11 cellular contexts compared by ENCODE assay signal in the genomic region with DNA sequence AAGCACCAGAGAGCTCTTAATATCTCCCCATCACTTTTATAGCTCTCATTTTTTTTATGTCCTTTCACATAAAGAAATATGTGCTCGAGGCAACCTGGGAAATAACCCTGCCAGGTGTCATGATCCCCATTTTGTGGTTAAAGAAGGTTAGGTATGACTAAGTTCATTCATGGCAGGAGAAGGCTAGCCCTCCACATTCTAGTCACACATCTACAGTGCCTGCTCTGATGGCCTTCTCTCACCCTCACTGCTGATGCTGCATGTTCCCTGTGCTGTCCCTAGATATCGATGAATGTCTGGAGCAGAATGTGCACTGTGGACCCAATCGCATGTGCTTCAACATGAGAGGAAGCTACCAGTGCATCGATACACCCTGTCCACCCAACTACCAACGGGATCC.
DNase-seq lines count a peak whose midpoint lies in the region; ATAC-seq, FAIRE-seq and TF ChIP-seq lines count a peak whose summit lies in the region.
"Had no signal": no experiment of that assay in that cellular context is flagged by ENCODE, and none has a peak within 500 bp of the region (broad histone marks: within the 10 kb centered on the region; RNA-seq: fewer than 3 reads in every experiment).

No MANE protein-coding gene starts in this region.

- POLR2A ChIA-PET in A549 (lab: Yijun Ruan, JAX): interaction anchor here (0.6 kb wide), 1 partner anchor 88 kb away, joined by 3 read pairs; no protein-coding TSS in a partner anchor

- peak overlapping the region; percentile 68 to 84 for H3K27ac ChIP-seq in A549
- H3K27ac ChIP-seq: BLaER1, right lobe of liver had no signal

- peaks cover 40% of the 10 kb centered on the region for H3K4me1 ChIP-seq in A549
- H3K4me1 ChIP-seq: right lobe of liver had no signal

- peaks cover 17% of the 10 kb centered on the region for H3K4me1 Mint-ChIP-seq in activated T-helper 2 cell treated with anti-CD3 and anti-CD28 coated beads, Interferon-gamma antibody, Interleukin-2, Interleukin-4, amounts not matched to agents 10 μg/mL and 5 μg/mL and 100 μg/mL, durations not matched to agents 14 hours and 24 hours and 36 hours (ENCODE audit: low read depth)

- H3K4me3 Mint-ChIP-seq in activated T-helper 2 cell treated with anti-CD3 and anti-CD28 coated beads, Interferon-gamma antibody, Interleukin-2, Interleukin-4, amounts not matched to agents 10 μg/mL and 5 μg/mL and 100 μg/mL, durations not matched to agents 14 hours and 24 hours and 36 hours (ENCODE audit: low read depth): no peak overlapping the region

- WGBS in A549 (ENCODE audit: missing lambda C conversion rate): 45% methylated on average over 5 of the region's 5 CpGs

- ATAC-seq in A549 (peak; percentile 42 to 56; a peak in 4 of 6 replicates), GM19468 (IDR thresholded peaks at IDR 0.05; ENCODE audit: extremely low read depth, unreplicated experiment) (peak; percentile 45), HG03135 (IDR thresholded peaks at IDR 0.05; ENCODE audit: unreplicated experiment) (peak; percentile 44), HG03108 (IDR thresholded peaks at IDR 0.05; ENCODE audit: unreplicated experiment) (no peak), GM19035 (IDR thresholded peaks at IDR 0.05; ENCODE audit: unreplicated experiment) (no peak)
- ATAC-seq: right lobe of liver had no signal

- H3K4me3 ChIP-seq in A549: no peak overlapping the region
- H3K4me3 ChIP-seq: BLaER1, right lobe of liver had no signal

- no peak for TF ChIP-seq POLR2A in A549 (IDR thresholded peaks at IDR 0.05; ENCODE audit: low read length)

- no peak for DNase-seq in A549 (ENCODE audit: low read depth in 1 of 2, low spot score in 1 of 2)
- no peak for DNase-seq in activated T-helper 2 cell treated with anti-CD3 and anti-CD28 coated beads, Interferon-gamma antibody, Interleukin-2, Interleukin-4, amounts not matched to agents 10 μg/mL and 5 μg/mL and 100 μg/mL, durations not matched to agents 14 hours and 24 hours and 36 hours (ENCODE audit: low spot score)
- no peak for DNase-seq in NCI-H2029 (lab: John Stamatoyannopoulos, UW)
- no peak for DNase-seq in D721Med (ENCODE audit: insufficient read length, low spot score)
- DNase-seq: right lobe of liver, T-helper 9 cell had no signal

- peak overlapping the region; percentile 2 for H3K27ac Mint-ChIP-seq in activated T-helper 2 cell treated with anti-CD3 and anti-CD28 coated beads, Interferon-gamma antibody, Interleukin-2, Interleukin-4, amounts not matched to agents 10 μg/mL and 5 μg/mL and 100 μg/mL, durations not matched to agents 14 hours and 24 hours and 36 hours

- no peak for TF ChIP-seq EP300 in A549 (IDR thresholded peaks at IDR 0.05)

- no peaks in the 10 kb centered on the region for H3K36me3 Mint-ChIP-seq in activated T-helper 2 cell treated with anti-CD3 and anti-CD28 coated beads, Interferon-gamma antibody, Interleukin-2, Interleukin-4, amounts not matched to agents 10 μg/mL and 5 μg/mL and 100 μg/mL, durations not matched to agents 14 hours and 24 hours and 36 hours (ENCODE audit: low read depth)

- TF ChIP-seq RAD21 in A549 (conservative IDR thresholded peaks at IDR 0.05 in 1 of 2, IDR thresholded peaks at IDR 0.05 in 1 of 2): no peak

- no peak for TF ChIP-seq CTCF in A549 (IDR thresholded peaks at IDR 0.05)
- no peak for TF ChIP-seq CTCF in D721Med (IDR thresholded peaks at IDR 0.05; ENCODE audit: insufficient read depth, missing control alignments)

- H3K4me2 ChIP-seq in A549: peak overlapping the region; percentile 57
- H3K4me2 ChIP-seq: BLaER1 had no signal

- no peaks in the 10 kb centered on the region for H3K27me3 Mint-ChIP-seq in activated T-helper 2 cell treated with anti-CD3 and anti-CD28 coated beads, Interferon-gamma antibody, Interleukin-2, Interleukin-4, amounts not matched to agents 10 μg/mL and 5 μg/mL and 100 μg/mL, durations not matched to agents 14 hours and 24 hours and 36 hours (ENCODE audit: low read depth)

- no peaks in the 10 kb centered on the region for H3K9me3 ChIP-seq in A549
- H3K9me3 ChIP-seq: BLaER1, right lobe of liver had no signal

- CTCF ChIA-PET in A549 (lab: Yijun Ruan, JAX): no interaction called here

- no peak for FAIRE-seq in A549 (lab: Jason Lieb, UNC)
- FAIRE-seq in D721Med (lab: Jason Lieb, UNC): no peak

- no peaks in the 10 kb centered on the region for H3K9me3 Mint-ChIP-seq in activated T-helper 2 cell treated with anti-CD3 and anti-CD28 coated beads, Interferon-gamma antibody, Interleukin-2, Interleukin-4, amounts not matched to agents 10 μg/mL and 5 μg/mL and 100 μg/mL, durations not matched to agents 14 hours and 24 hours and 36 hours

- intact Hi-C loops in activated T-helper 2 cell treated with anti-CD3 and anti-CD28 coated beads, Interferon-gamma antibody, Interleukin-2, Interleukin-4, amounts not matched to agents 10 μg/mL and 5 μg/mL and 100 μg/mL, durations not matched to agents 14 hours and 24 hours and 36 hours (cut with micrococcal nuclease): no loop called here

TF ChIP-seq in A549, 52 proteins besides CTCF, POLR2A, EP300 and RAD21:
- TF ChIP-seq JUNB (IDR thresholded peaks at IDR 0.05) (no peak), EHF (CRISPR knock-in tag; IDR thresholded peaks at IDR 0.05) (no peak), HOXB13 (CRISPR knock-in tag; IDR thresholded peaks at IDR 0.05; ENCODE audit: low read depth) (no peak), GATA3 (IDR thresholded peaks at IDR 0.05; ENCODE audit: borderline replicate concordance) (no peak), MAFK (IDR thresholded peaks at IDR 0.05; ENCODE audit: partially characterized antibody) (no peak)
- TF ChIP-seq, protein P1, sequence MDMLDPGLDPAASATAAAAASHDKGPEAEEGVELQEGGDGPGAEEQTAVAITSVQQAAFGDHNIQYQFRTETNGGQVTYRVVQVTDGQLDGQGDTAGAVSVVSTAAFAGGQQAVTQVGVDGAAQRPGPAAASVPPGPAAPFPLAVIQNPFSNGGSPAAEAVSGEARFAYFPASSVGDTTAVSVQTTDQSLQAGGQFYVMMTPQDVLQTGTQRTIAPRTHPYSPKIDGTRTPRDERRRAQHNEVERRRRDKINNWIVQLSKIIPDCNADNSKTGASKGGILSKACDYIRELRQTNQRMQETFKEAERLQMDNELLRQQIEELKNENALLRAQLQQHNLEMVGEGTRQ (IDR thresholded peaks at IDR 0.05): no peak
TF ChIP-seq in A549: peak in this region for 0.

Comparison
In these comparisons a context has a peak if more than half of its experiments do, and no peak if none do; other contexts are left out.
1. ATAC-seq: peak in A549 (2 of 2), GM19468 (single experiment) and HG03135 (single experiment); none in HG03108 (single experiment) and GM19035 (single experiment).